Comparison of ENCODE assay signal across 12 cellular contexts in the genomic region with DNA sequence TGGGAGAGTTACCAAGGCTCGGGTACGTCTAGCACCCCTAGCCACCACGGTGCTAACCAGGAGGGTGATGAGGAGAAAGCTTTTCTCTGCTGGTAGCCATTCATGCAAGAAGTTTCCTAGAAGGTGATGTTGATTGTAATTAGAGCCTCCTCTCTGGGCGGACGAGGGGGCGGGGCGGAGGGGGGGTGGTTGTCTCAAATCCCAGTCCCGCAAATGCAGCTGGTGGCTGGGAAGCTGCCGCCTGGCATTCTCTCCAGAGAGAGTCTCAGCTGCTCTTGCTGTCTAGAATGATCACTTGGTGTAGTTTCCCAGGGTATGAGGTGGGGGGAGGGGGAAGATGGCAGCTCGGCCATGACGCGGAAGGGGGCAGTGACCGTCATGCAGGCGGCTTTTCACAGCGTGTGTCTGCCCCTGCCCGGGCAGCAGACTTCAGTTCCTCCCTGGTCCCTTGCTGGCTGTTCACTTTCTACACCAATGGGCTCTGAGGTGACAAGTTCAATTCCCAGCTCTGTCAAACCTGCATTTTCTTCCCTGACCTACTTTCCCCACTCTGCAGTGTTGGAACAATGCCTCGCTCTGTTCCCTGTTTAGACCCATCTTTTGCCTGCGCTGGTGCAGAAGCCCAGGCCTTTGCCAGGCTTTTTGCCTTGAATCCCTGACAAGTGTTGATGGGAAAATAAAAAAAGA.
DNase-seq lines count a peak whose midpoint lies in the region; ATAC-seq, FAIRE-seq and TF ChIP-seq lines count a peak whose summit lies in the region.
"Had no signal": no experiment of that assay in that cellular context is flagged by ENCODE, and none has a peak within 500 bp of the region (broad histone marks: within the 10 kb centered on the region; RNA-seq: fewer than 3 reads in every experiment).

No MANE protein-coding gene starts in this region.

- FAIRE-seq in HTR-8/SVneo (lab: Jason Lieb, UNC): peak; percentile 44

- no peak overlapping the region for H3K4me3 ChIP-seq in astrocyte of the spinal cord (ENCODE audit: low read depth, low read length)
- peak overlapping the region; percentile 27; the same call in 1 of the 2 replicates for H3K4me3 ChIP-seq in iPS-20b (ENCODE audit: low read length)
- peak overlapping the region in 3 of 4 donors; percentile 11 to 22 (median 14) for H3K4me3 ChIP-seq in sigmoid colon

- intact Hi-C loops in sigmoid colon (cut with DNase I): loop anchor here (2.0 to 10.0 kb wide), 3 partner anchors 32 to 142 kb away; no protein-coding TSS in a partner anchor

- H3K27ac ChIP-seq in iPS-20b (ENCODE audit: low read length): no peak overlapping the region
- peak overlapping the region; percentile 68 to 84 (median 74) for H3K27ac ChIP-seq in sigmoid colon

- no peak for TF ChIP-seq EP300 in sigmoid colon (IDR thresholded peaks at IDR 0.05)

- H3K27me3 ChIP-seq in iPS-20b (ENCODE audit: insufficient read depth, low read length) (0 out of 2 replicates have a peak, but pooled peaks cover 4% of the 10 kb centered on the region), sigmoid colon (no peaks in the 10 kb centered on the region)

- WGBS in sigmoid colon, 2 donors: 57 to 63% methylated on average over 18 of the region's 18 CpGs

- DNase-seq in HTR-8/SVneo (ENCODE audit: insufficient read length, low spot score) (no peak), astrocyte of the spinal cord (ENCODE audit: low read depth, low spot score) (peak; percentile 65), sigmoid colon (peak; percentile 83), NOMO-1 treated with dmso at 0.1 percent for 144 hours (lab: John Stamatoyannopoulos, UW; ENCODE audit: unreplicated experiment) (no peak), OCI-M2 (lab: John Stamatoyannopoulos, UW; ENCODE audit: unreplicated experiment) (no peak)
- DNase-seq in activated CD8-positive, alpha-beta memory T cell treated with anti-CD3 and anti-CD28 coated beads, Interleukin-2, amount 50 U/mL, for 48 hours: no peak
- DNase-seq: activated CD4-positive, alpha-beta T cell treated with anti-CD3 and anti-CD28 coated beads for 48 hours; NCI-H1694; stimulated activated CD4-positive, alpha-beta T cell treated with anti-CD3 and anti-CD28 coated beads, Interleukin-4, amount 100 ng/mL, for 24 hours had no signal

- H3K4me1 ChIP-seq in iPS-20b (ENCODE audit: insufficient read depth, low read length) (peaks cover 35% of the 10 kb centered on the region), sigmoid colon (peaks cover 0 to 48% (median 30%) of the 10 kb centered on the region in 4 donors)

- H3K36me3 ChIP-seq in iPS-20b (ENCODE audit: insufficient read depth, low read depth, low read length) (no peaks in the 10 kb centered on the region), sigmoid colon (no peaks in the 10 kb centered on the region)

- H3K9me3 ChIP-seq in iPS-20b (ENCODE audit: insufficient read depth, low read depth, low read length) (no peaks in the 10 kb centered on the region), sigmoid colon (no peaks in the 10 kb centered on the region)

- in situ Hi-C loops in astrocyte of the spinal cord (cut with HindIII; ENCODE audit: low sequenced_read_pairs): no loop called here

- TF ChIP-seq CTCF in astrocyte of the spinal cord (IDR thresholded peaks at IDR 0.05; ENCODE audit: low read depth, low read length) (no peak), sigmoid colon (IDR thresholded peaks at IDR 0.05) (no peak)

- ATAC-seq in activated CD4-positive, CD25-positive, alpha-beta regulatory T cell treated with anti-CD3 and anti-CD28 coated beads, Interleukin-2, amount 50 U/mL, for 24 hours: no peak
- ATAC-seq: esophagus mucosa had no signal

- no peak for TF ChIP-seq POLR2A in sigmoid colon (IDR thresholded peaks at IDR 0.05)

- H3K9ac ChIP-seq in iPS-20b (ENCODE audit: low read depth, low read length): peak overlapping the region; percentile 8; the same call in 1 of the 2 replicates

Comparison
In these comparisons a context has a peak if more than half of its experiments do, and no peak if none do; other contexts are left out.
1. DNase-seq: peak in astrocyte of the spinal cord (single experiment) and sigmoid colon (single experiment); none in HTR-8/SVneo (single experiment), NOMO-1 treated with dmso at 0.1 percent for 144 hours (single experiment), OCI-M2 (single experiment) and activated CD8-positive, alpha-beta memory T cell treated with anti-CD3 and anti-CD28 coated beads, Interleukin-2, amount 50 U/mL, for 48 hours (single experiment).